10 cellular contexts compared by ENCODE assay signal in genomic region chr1:26283871-26284596, GRCh38. TPM values are rescaled to one million over a fixed set of nuclear protein-coding genes. Genes with fewer than 3 reads are reported as not detected.
DNase-seq lines count a peak whose midpoint lies in the region; ATAC-seq, FAIRE-seq and TF ChIP-seq lines count a peak whose summit lies in the region.
"Had no signal": no experiment of that assay in that cellular context is flagged by ENCODE, and none has a peak within 500 bp of the region (broad histone marks: within the 10 kb centered on the region; RNA-seq: fewer than 3 reads in every experiment).

No MANE protein-coding gene starts in this region.

- peak overlapping the region; percentile 97 for H3K4me2 ChIP-seq in astrocyte (ENCODE audit: low read length)

- TF ChIP-seq CTCF in astrocyte (IDR thresholded peaks at IDR 0.05; ENCODE audit: insufficient read depth, low read depth, low read length), result no peak

- H3K9me3 ChIP-seq in astrocyte (ENCODE audit: insufficient read depth, low read depth, low read length), result no peaks in the 10 kb centered on the region
- H3K9me3 ChIP-seq in naive thymus-derived CD4-positive, alpha-beta T cell (ENCODE audit: control insufficient read depth in 2 of 3, low read length in 3 of 3), result no peaks in the 10 kb centered on the region

- H3K27ac ChIP-seq in ACC112 (ENCODE audit: low read depth, low read length) (peak overlapping the region; percentile 83), astrocyte (ENCODE audit: low read depth, low read length) (peak overlapping the region; percentile 74)
- peak overlapping the region; percentile 86 for H3K27ac ChIP-seq in naive thymus-derived CD4-positive, alpha-beta T cell (ENCODE audit: low read depth, low read length)

- no peak for ATAC-seq in naive thymus-derived CD4-positive, alpha-beta T cell
- ATAC-seq in HG02763 (IDR thresholded peaks at IDR 0.05; ENCODE audit: unreplicated experiment), result no peak
- no peak for ATAC-seq in GM18511 (IDR thresholded peaks at IDR 0.05; ENCODE audit: unreplicated experiment)

- intact Hi-C loops in naive thymus-derived CD4-positive, alpha-beta T cell (cut with micrococcal nuclease), result loop anchor here (1.0 to 10.0 kb wide), 9 partner anchors 8 to 411 kb away; partner anchors contain the start of genes ARID1A (in 1 of the 2), CEP85 (in 1 of the 2), DHDDS (in 1 of the 2) and HMGN2 (in 1 of the 2)

- DNase-seq in astrocyte (ENCODE audit: low read depth), result no peak
- no peak for DNase-seq in naive thymus-derived CD4-positive, alpha-beta T cell
- DNase-seq in MV-4-11 (lab: John Stamatoyannopoulos, UW), result no peak
- no peak for DNase-seq in OCI-M1 (lab: John Stamatoyannopoulos, UW)
- DNase-seq: NCI-H187 treated with DMSO at 0.1 percent for 48 hours had no signal

- H3K4me1 Mint-ChIP-seq in IgD-negative memory B cell (peaks cover 32 to 78% (median 62%) of the 10 kb centered on the region in 3 donors), astrocyte (ENCODE audit: low read depth, unreplicated experiment) (peaks cover 48% of the 10 kb centered on the region)
- H3K4me1 Mint-ChIP-seq in naive thymus-derived CD4-positive, alpha-beta T cell, result peaks cover 57 to 92% (median 84%) of the 10 kb centered on the region in 7 donors

- H3K9ac ChIP-seq in astrocyte (ENCODE audit: low read length), result peak overlapping the region; percentile 36

- H3K79me2 ChIP-seq in ACC112 (ENCODE audit: control insufficient read depth, insufficient read depth, low read length, unreplicated experiment) (peaks cover 39% of the 10 kb centered on the region), astrocyte (ENCODE audit: insufficient read depth, low read length) (peaks cover 48% of the 10 kb centered on the region)

- POLR2A ChIA-PET in naive thymus-derived CD4-positive, alpha-beta T cell (lab: Charles Lee), result interaction anchor here (0.6 to 26.8 kb wide), 13 partner anchors 6 to 148 kb away, joined by 3 to 1967 read pairs (median 7); partner anchors contain the start of genes CD52, CEP85, DHDDS and SH3BGRL3

- CTCF ChIA-PET in naive thymus-derived CD4-positive, alpha-beta T cell (lab: Charles Lee), result interaction anchor here (0.6 to 17.9 kb wide), 11 partner anchors 8 to 133 kb away, joined by 3 to 541 read pairs (median 10); partner anchors contain the start of genes CD52 and UBXN11

- H2AFZ ChIP-seq in ACC112 (ENCODE audit: low read length, unreplicated experiment) (no peak overlapping the region), astrocyte (ENCODE audit: low read depth, low read length) (no peak overlapping the region)

- H3K4me3 Mint-ChIP-seq in IgD-negative memory B cell (peak overlapping the region; percentile 70 to 92 (median 81)), astrocyte (ENCODE audit: unreplicated experiment) (no peak overlapping the region)
- H3K4me3 Mint-ChIP-seq in naive thymus-derived CD4-positive, alpha-beta T cell, result peak overlapping the region; percentile 44 to 88 (median 76)

- H3K36me3 Mint-ChIP-seq in IgD-negative memory B cell (peaks cover 3% of the 10 kb centered on the region), astrocyte (ENCODE audit: low read depth, unreplicated experiment) (peaks cover 11% of the 10 kb centered on the region)
- peaks cover 0 to 32% (median 4%) of the 10 kb centered on the region in 5 donors for H3K36me3 Mint-ChIP-seq in naive thymus-derived CD4-positive, alpha-beta T cell

- H3K9me3 Mint-ChIP-seq in IgD-negative memory B cell (no peaks in the 10 kb centered on the region), astrocyte (ENCODE audit: unreplicated experiment) (no peaks in the 10 kb centered on the region)
- peaks cover 0 to 2% (median 0%) of the 10 kb centered on the region in 11 donors for H3K9me3 Mint-ChIP-seq in naive thymus-derived CD4-positive, alpha-beta T cell

- no peak overlapping the region for H3K4me3 ChIP-seq in ACC112 (ENCODE audit: low read depth, low read length)
- no peak overlapping the region for H3K4me3 ChIP-seq in astrocyte (ENCODE audit: insufficient read depth, low read depth, low read length)
- peak overlapping the region; percentile 18 for H3K4me3 ChIP-seq in naive thymus-derived CD4-positive, alpha-beta T cell (ENCODE audit: low read length)

- H3K27ac Mint-ChIP-seq in IgD-negative memory B cell, result peak overlapping the region; percentile 92 to 100 (median 99)
- peak overlapping the region; percentile 84 for H3K27ac Mint-ChIP-seq in astrocyte (ENCODE audit: unreplicated experiment)
- H3K27ac Mint-ChIP-seq in naive thymus-derived CD4-positive, alpha-beta T cell, result peak overlapping the region; percentile 90 to 99 (median 97)

- H3K4me1 ChIP-seq in ACC112 (ENCODE audit: control insufficient read depth, insufficient read depth, low read length, unreplicated experiment) (peaks cover 83% of the 10 kb centered on the region), astrocyte (ENCODE audit: insufficient read depth, low read length) (peaks cover 51% of the 10 kb centered on the region)
- H3K4me1 ChIP-seq in naive thymus-derived CD4-positive, alpha-beta T cell (ENCODE audit: control insufficient read depth in 2 of 2, insufficient read depth in 2 of 2, low read length in 2 of 2), result peaks cover 87 to 89% of the 10 kb centered on the region in 2 donors

- no peak for FAIRE-seq in astrocyte (lab: Jason Lieb, UNC)

- no peaks in the 10 kb centered on the region for H3K36me3 ChIP-seq in ACC112 (ENCODE audit: insufficient read depth, low read length)
- H3K36me3 ChIP-seq in astrocyte (ENCODE audit: insufficient read depth, low read length), result peaks cover 5% of the 10 kb centered on the region
- H3K36me3 ChIP-seq in naive thymus-derived CD4-positive, alpha-beta T cell (ENCODE audit: control insufficient read depth in 2 of 3, insufficient read depth in 3 of 3, low read length in 3 of 3), result peaks cover 0 to 15% (median 4%) of the 10 kb centered on the region in 3 experiments

- H4K20me1 ChIP-seq in astrocyte (ENCODE audit: insufficient read depth, low read length), result peaks cover 46% of the 10 kb centered on the region

- H3K27me3 Mint-ChIP-seq in IgD-negative memory B cell (no peaks in the 10 kb centered on the region), astrocyte (ENCODE audit: low read depth, unreplicated experiment) (no peaks in the 10 kb centered on the region)
- no peaks in the 10 kb centered on the region for H3K27me3 Mint-ChIP-seq in naive thymus-derived CD4-positive, alpha-beta T cell

- H3K27me3 ChIP-seq in ACC112 (ENCODE audit: insufficient read depth, low read length) (no peaks in the 10 kb centered on the region), astrocyte (ENCODE audit: insufficient read depth, low read length) (no peaks in the 10 kb centered on the region)
- H3K27me3 ChIP-seq in naive thymus-derived CD4-positive, alpha-beta T cell (ENCODE audit: control insufficient read depth in 2 of 2, insufficient read depth in 2 of 2, low read length in 2 of 2), result no peaks in the 10 kb centered on the region

RNA-seq across cellular contexts. Expression of gene SH3BGRL3, which starts 4.1 kb away (rescaled TPM):
- polyA plus RNA-seq in IgD-negative memory B cell, result 1,152 TPM
- 301 and 324 TPM in 2 replicates for total RNA-seq in astrocyte
- total RNA-seq in naive thymus-derived CD4-positive, alpha-beta T cell, result 100 to 1,000 TPM; 156 to 636 (median 224) TPM
- polyA plus RNA-seq in naive thymus-derived CD4-positive, alpha-beta T cell, result 100 to 1,000 TPM; 569 to 630 TPM

RNA-seq across cellular contexts. Expression of gene UBXN11, which starts 22.4 kb away (rescaled TPM):
- polyA plus RNA-seq in IgD-negative memory B cell, result 11.2 TPM
- total RNA-seq in astrocyte, result 12.8 and 13.7 TPM in 2 replicates
- 100 to 1,000 TPM in 3 of 5 experiments, 10 to 100 TPM in 2; 35.7 to 131 (median 124) TPM for total RNA-seq in naive thymus-derived CD4-positive, alpha-beta T cell
- polyA plus RNA-seq in naive thymus-derived CD4-positive, alpha-beta T cell, result 10 to 100 TPM; 10.5 to 13.6 TPM

RNA-seq across cellular contexts. Expression of gene CD52, which starts 33.7 kb away (rescaled TPM):
- 10,525 TPM for polyA plus RNA-seq in IgD-negative memory B cell
- 1.9 TPM in 1 of 2 replicates, not detected in the other for total RNA-seq in astrocyte
- 1,000 to 10,000 TPM in 3 of 5 experiments, 100 to 1,000 TPM in 2; 719 to 1,390 (median 1,130) TPM for total RNA-seq in naive thymus-derived CD4-positive, alpha-beta T cell
- 1,000 to 10,000 TPM; 7,628 to 8,133 TPM for polyA plus RNA-seq in naive thymus-derived CD4-positive, alpha-beta T cell
- total RNA-seq: endothelial cell of umbilical vein had no signal
- polyA plus RNA-seq: endothelial cell of umbilical vein had no signal

RNA-seq across cellular contexts. Expression of gene CEP85, which starts 50.0 kb away (rescaled TPM):
- 6.6 TPM for polyA plus RNA-seq in IgD-negative memory B cell
- total RNA-seq in astrocyte, result 10.2 and 10.5 TPM in 2 replicates
- 10 to 100 TPM; 12.1 to 34.8 (median 20.7) TPM for total RNA-seq in naive thymus-derived CD4-positive, alpha-beta T cell
- polyA plus RNA-seq in naive thymus-derived CD4-positive, alpha-beta T cell, result 10 to 100 TPM in 1 of 2 donors, 1 to 10 TPM in 1; 5.4 to 12.1 TPM

Comparison
In these comparisons a context has a peak if more than half of its experiments do, and no peak if none do; other contexts are left out.
1. RNA of gene CD52, which starts 33.7 kb away (total RNA-seq): 719 to 1,390 TPM in naive thymus-derived CD4-positive, alpha-beta T cell; 1.9 TPM in astrocyte; every median in the first group is over 100 times any median in the second.
2. Peak in every context shown above with its lines, with median percentiles within 50 percentile points of each other: H3K27ac ChIP-seq and H3K27ac Mint-ChIP-seq.